ENCODE assay signal across 10 cellular contexts in the genomic region with DNA sequence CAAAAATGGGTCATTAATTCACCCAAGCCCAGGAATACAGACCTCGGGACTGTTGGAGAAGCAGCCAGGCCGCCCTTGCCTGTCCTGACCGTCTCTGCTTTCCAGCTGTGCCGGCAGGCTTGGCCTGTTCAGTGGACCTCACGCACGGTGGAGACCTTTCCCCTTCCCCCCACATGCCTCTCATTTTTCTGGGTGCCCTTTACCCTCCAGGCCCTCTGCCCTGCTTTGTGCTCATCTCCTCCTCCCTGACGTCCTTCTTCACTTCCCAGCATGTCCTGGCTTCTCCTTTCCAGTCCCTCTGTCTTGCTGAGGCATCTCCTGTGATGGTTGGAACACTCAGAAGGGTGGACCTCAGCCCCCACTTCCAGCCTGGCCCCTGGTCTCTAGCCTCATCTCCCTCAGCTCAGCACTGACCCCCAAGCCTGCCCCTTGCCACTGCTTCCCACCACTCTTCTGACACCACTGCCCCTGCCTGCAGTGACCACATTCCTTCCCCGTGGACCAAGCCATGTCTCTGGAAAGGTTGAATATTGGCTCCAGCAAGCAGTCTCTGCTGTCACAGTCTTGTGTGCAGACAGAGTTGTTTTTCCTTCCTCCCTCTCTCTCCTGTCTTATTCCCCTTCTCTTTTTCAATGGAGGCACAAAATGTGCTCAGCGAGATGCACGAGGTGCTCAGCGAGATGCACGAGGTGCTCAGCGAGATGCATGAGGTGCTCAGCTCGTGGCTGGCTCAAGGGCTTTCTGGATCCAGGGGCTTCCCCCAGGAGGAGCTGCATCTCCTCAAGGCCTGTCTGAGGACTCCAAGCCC. TPM values are rescaled to one million over a fixed set of nuclear protein-coding genes. Genes with fewer than 3 reads are reported as not detected.
A peak's percentile ranks its signal among the peaks of the same experiment; 100 is the strongest.
DNase-seq lines count a peak whose midpoint lies in the region; ATAC-seq and TF ChIP-seq lines count a peak whose summit lies in the region.
"Had no signal": no experiment of that assay in that cellular context is flagged by ENCODE, and none has a peak within 500 bp of the region (broad histone marks: within the 10 kb centered on the region; RNA-seq: fewer than 3 reads in every experiment).

No MANE protein-coding gene starts in this region.

- peak overlapping the region; percentile 57 to 89 (median 75) for H3K9ac ChIP-seq in skeletal muscle tissue (ENCODE audit: low read depth in 1 of 3, low read length in 3 of 3)

- POLR2A ChIA-PET in WTC11 (lab: Charles Lee) = no interaction called here

- TF ChIP-seq CTCF in WTC11 (IDR thresholded peaks at IDR 0.05) (no peak), mesothelial cell of epicardium (IDR thresholded peaks at IDR 0.05; ENCODE audit: unreplicated experiment) (no peak)

- ATAC-seq in WTC11 (no peak), right cardiac atrium (no peak)
- ATAC-seq: activated CD8-positive, alpha-beta memory T cell treated with anti-CD3 and anti-CD28 coated beads, Interleukin-2, amount 10 ng/mL, durations not matched to agents 7 days and 5 days had no signal

- H3K4me3 Mint-ChIP-seq in activated naive CD4-positive, alpha-beta T cell treated with anti-CD3 and anti-CD28 coated beads, Interleukin-2, amount 10 ng/mL, durations not matched to agents 7 days and 5 days = no peak overlapping the region
- H3K4me3 Mint-ChIP-seq in WTC11 = no peak overlapping the region
- no peak overlapping the region for H3K4me3 Mint-ChIP-seq in mesothelial cell of epicardium
- H3K4me3 Mint-ChIP-seq: activated CD8-positive, alpha-beta memory T cell treated with anti-CD3 and anti-CD28 coated beads, Interleukin-2, amount 10 ng/mL, durations not matched to agents 7 days and 5 days had no signal

- CTCF ChIA-PET in activated naive CD4-positive, alpha-beta T cell treated with anti-CD3 and anti-CD28 coated beads, Interleukin-2, amount 10 ng/mL, durations not matched to agents 7 days and 5 days (lab: Charles Lee) = no interaction called here
- CTCF ChIA-PET in WTC11 (lab: Charles Lee) = interaction anchor here (0.9 to 3.0 kb wide), 2 partner anchors 21 to 22 kb away, joined by 4 to 10 read pairs; no protein-coding TSS in a partner anchor

- no peaks in the 10 kb centered on the region for H3K9me3 Mint-ChIP-seq in activated naive CD4-positive, alpha-beta T cell treated with anti-CD3 and anti-CD28 coated beads, Interleukin-2, amount 10 ng/mL, durations not matched to agents 7 days and 5 days
- H3K9me3 Mint-ChIP-seq in WTC11 (no peaks in the 10 kb centered on the region), mesothelial cell of epicardium (no peaks in the 10 kb centered on the region)

- H3K27me3 ChIP-seq in right cardiac atrium (ENCODE audit: control insufficient read depth, insufficient read depth) = no peaks in the 10 kb centered on the region
- H3K27me3 ChIP-seq in skeletal muscle tissue (ENCODE audit: control insufficient read depth in 3 of 3, insufficient read depth in 3 of 3, low read length in 3 of 3) = no peaks in the 10 kb centered on the region

- DNase-seq in activated naive CD4-positive, alpha-beta T cell treated with anti-CD3 and anti-CD28 coated beads, Interleukin-2, amount 10 ng/mL, durations not matched to agents 7 days and 5 days = no peak
- DNase-seq in activated naive CD4-positive, alpha-beta T cell treated with anti-CD3 and anti-CD28 coated beads, Interleukin-2, amount 50 U/mL, for 16 hours = no peak
- no peak for DNase-seq in WTC11 (ENCODE audit: low spot score)
- DNase-seq in right cardiac atrium = no peak
- no peak for DNase-seq in mesothelial cell of epicardium (ENCODE audit: low spot score in 2 of 2, unreplicated experiment in 2 of 2)
- DNase-seq in DMS153 treated with DMSO at 0.1 percent for 48 hours (lab: John Stamatoyannopoulos, UW; ENCODE audit: unreplicated experiment) = no peak
- DNase-seq in activated CD8-positive, alpha-beta memory T cell treated with anti-CD3 and anti-CD28 coated beads, Interleukin-2, amount 50 U/mL, for 48 hours = no peak
- DNase-seq: activated CD8-positive, alpha-beta memory T cell treated with anti-CD3 and anti-CD28 coated beads, Interleukin-2, amount 10 ng/mL, durations not matched to agents 7 days and 5 days had no signal

- intact Hi-C loops in right cardiac atrium (cut with DNase I) = no loop called here

- no peaks in the 10 kb centered on the region for H3K27me3 Mint-ChIP-seq in activated naive CD4-positive, alpha-beta T cell treated with anti-CD3 and anti-CD28 coated beads, Interleukin-2, amount 10 ng/mL, durations not matched to agents 7 days and 5 days
- no peaks in the 10 kb centered on the region for H3K27me3 Mint-ChIP-seq in WTC11 (ENCODE audit: low read depth)
- H3K27me3 Mint-ChIP-seq in mesothelial cell of epicardium (ENCODE audit: low read depth) = no peaks in the 10 kb centered on the region
- H3K27me3 Mint-ChIP-seq: activated CD8-positive, alpha-beta memory T cell treated with anti-CD3 and anti-CD28 coated beads, Interleukin-2, amount 10 ng/mL, durations not matched to agents 7 days and 5 days had no signal

- H3K27ac ChIP-seq in right cardiac atrium (ENCODE audit: low read length) (peak overlapping the region; percentile 56), skeletal muscle tissue (ENCODE audit: low read depth, low read length) (peak overlapping the region; percentile 98)

- H3K9me3 ChIP-seq in right cardiac atrium (ENCODE audit: control insufficient read depth, low read length) = no peaks in the 10 kb centered on the region
- H3K9me3 ChIP-seq in skeletal muscle tissue (ENCODE audit: control insufficient read depth in 3 of 3, low read length in 3 of 3) = no peaks in the 10 kb centered on the region

- peak overlapping the region; percentile 69 for H3K27ac Mint-ChIP-seq in activated naive CD4-positive, alpha-beta T cell treated with anti-CD3 and anti-CD28 coated beads, Interleukin-2, amount 10 ng/mL, durations not matched to agents 7 days and 5 days
- H3K27ac Mint-ChIP-seq in WTC11 (peak overlapping the region; percentile 11; the same call in 1 of the 2 replicates), mesothelial cell of epicardium (no peak overlapping the region)
- H3K27ac Mint-ChIP-seq: activated CD8-positive, alpha-beta memory T cell treated with anti-CD3 and anti-CD28 coated beads, Interleukin-2, amount 10 ng/mL, durations not matched to agents 7 days and 5 days had no signal

- peaks cover 20% of the 10 kb centered on the region for H3K36me3 Mint-ChIP-seq in activated naive CD4-positive, alpha-beta T cell treated with anti-CD3 and anti-CD28 coated beads, Interleukin-2, amount 10 ng/mL, durations not matched to agents 7 days and 5 days
- H3K36me3 Mint-ChIP-seq in WTC11 (peaks cover 9% of the 10 kb centered on the region; the same call in 1 of the 2 replicates), mesothelial cell of epicardium (peaks cover 3% of the 10 kb centered on the region)

- H3K4me3 ChIP-seq in right cardiac atrium (ENCODE audit: low read length) (no peak overlapping the region), skeletal muscle tissue (ENCODE audit: low read length in 3 of 3) (peak overlapping the region in 2 of 3 donors; percentile 3 to 29)
- H3K4me3 ChIP-seq: smooth muscle cell had no signal

- H3K36me3 ChIP-seq in skeletal muscle tissue (ENCODE audit: control insufficient read depth in 3 of 3, insufficient read depth in 3 of 3, low read length in 3 of 3) = peaks cover 9 to 16% (median 14%) of the 10 kb centered on the region in 3 donors

- 62% methylated on average over 14 of the region's 14 CpGs for WGBS in right cardiac atrium

- H3K4me1 Mint-ChIP-seq in activated naive CD4-positive, alpha-beta T cell treated with anti-CD3 and anti-CD28 coated beads, Interleukin-2, amount 10 ng/mL, durations not matched to agents 7 days and 5 days = peaks cover 42% of the 10 kb centered on the region
- H3K4me1 Mint-ChIP-seq in WTC11 = peaks cover 41% of the 10 kb centered on the region
- H3K4me1 Mint-ChIP-seq in mesothelial cell of epicardium = peaks cover 31% of the 10 kb centered on the region

- H3K4me1 ChIP-seq in right cardiac atrium (ENCODE audit: control insufficient read depth, insufficient read depth, low read length) (peaks cover 26% of the 10 kb centered on the region), skeletal muscle tissue (ENCODE audit: control insufficient read depth in 3 of 3, insufficient read depth in 3 of 3, low read length in 3 of 3) (peaks cover 85 to 88% (median 87%) of the 10 kb centered on the region in 3 donors)

TF ChIP-seq in WTC11, 78 proteins besides CTCF, POLR2A, EP300 and RAD21 (continues in another document):
- TF ChIP-seq MYBL2 (CRISPR knock-in tag; IDR thresholded peaks at IDR 0.05) = no peak
- TF ChIP-seq, protein P1, sequence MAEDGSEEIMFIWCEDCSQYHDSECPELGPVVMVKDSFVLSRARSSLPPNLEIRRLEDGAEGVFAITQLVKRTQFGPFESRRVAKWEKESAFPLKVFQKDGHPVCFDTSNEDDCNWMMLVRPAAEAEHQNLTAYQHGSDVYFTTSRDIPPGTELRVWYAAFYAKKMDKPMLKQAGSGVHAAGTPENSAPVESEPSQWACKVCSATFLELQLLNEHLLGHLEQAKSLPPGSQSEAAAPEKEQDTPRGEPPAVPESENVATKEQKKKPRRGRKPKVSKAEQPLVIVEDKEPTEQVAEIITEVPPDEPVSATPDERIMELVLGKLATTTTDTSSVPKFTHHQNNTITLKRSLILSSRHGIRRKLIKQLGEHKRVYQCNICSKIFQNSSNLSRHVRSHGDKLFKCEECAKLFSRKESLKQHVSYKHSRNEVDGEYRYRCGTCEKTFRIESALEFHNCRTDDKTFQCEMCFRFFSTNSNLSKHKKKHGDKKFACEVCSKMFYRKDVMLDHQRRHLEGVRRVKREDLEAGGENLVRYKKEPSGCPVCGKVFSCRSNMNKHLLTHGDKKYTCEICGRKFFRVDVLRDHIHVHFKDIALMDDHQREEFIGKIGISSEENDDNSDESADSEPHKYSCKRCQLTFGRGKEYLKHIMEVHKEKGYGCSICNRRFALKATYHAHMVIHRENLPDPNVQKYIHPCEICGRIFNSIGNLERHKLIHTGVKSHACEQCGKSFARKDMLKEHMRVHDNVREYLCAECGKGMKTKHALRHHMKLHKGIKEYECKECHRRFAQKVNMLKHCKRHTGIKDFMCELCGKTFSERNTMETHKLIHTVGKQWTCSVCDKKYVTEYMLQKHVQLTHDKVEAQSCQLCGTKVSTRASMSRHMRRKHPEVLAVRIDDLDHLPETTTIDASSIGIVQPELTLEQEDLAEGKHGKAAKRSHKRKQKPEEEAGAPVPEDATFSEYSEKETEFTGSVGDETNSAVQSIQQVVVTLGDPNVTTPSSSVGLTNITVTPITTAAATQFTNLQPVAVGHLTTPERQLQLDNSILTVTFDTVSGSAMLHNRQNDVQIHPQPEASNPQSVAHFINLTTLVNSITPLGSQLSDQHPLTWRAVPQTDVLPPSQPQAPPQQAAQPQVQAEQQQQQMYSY (CRISPR knock-in tag; IDR thresholded peaks at IDR 0.05) = no peak
- TF ChIP-seq KAT7 (CRISPR knock-in tag; IDR thresholded peaks at IDR 0.05; ENCODE audit: borderline replicate concordance) = no peak

RNA-seq across cellular contexts. Expression of a gene that starts 14.9 kb away (rescaled TPM):
- total RNA-seq in WTC11 (2021) (15.7 to 16.8 TPM (median 15.9 TPM) in 3 replicates), right cardiac atrium (100 to 1,000 TPM; 111 to 166 (median 139) TPM), skeletal muscle tissue (4.7 TPM), mesothelial cell of epicardium (22.2 to 23.3 TPM (median 23.0 TPM) in 3 replicates)
- 134 TPM for polyA plus RNA-seq in right cardiac atrium

RNA-seq across cellular contexts. Expression of a gene that starts 59.7 kb away (rescaled TPM):
- 79.3 to 83.3 TPM (median 80.6 TPM) in 3 replicates for total RNA-seq in WTC11 (2021)
- 1 to 10 TPM; 4.8 to 6.4 (median 6.3) TPM for total RNA-seq in right cardiac atrium
- 3.4 TPM for polyA plus RNA-seq in right cardiac atrium
- total RNA-seq in skeletal muscle tissue = 11.5 TPM
- 55.8 to 56.5 TPM (median 56.0 TPM) in 3 replicates for total RNA-seq in mesothelial cell of epicardium
